15 cellular contexts compared by ENCODE assay signal in genomic region chr2:146821836-146822316, GRCh38.
A peak's percentile ranks its signal among the peaks of the same experiment; 100 is the strongest.
DNase-seq lines count a peak whose midpoint lies in the region; ATAC-seq and TF ChIP-seq lines count a peak whose summit lies in the region.
"Had no signal": no experiment of that assay in that cellular context is flagged by ENCODE, and none has a peak within 500 bp of the region (broad histone marks: within the 10 kb centered on the region; RNA-seq: fewer than 3 reads in every experiment).

No MANE protein-coding gene starts in this region.

- in situ Hi-C loops in SK-MEL-5 (cut with HindIII; ENCODE audit: low pct_unique_long_range_greater_than_20kb, low sequenced_read_pairs) = no loop called here

- H3K4me3 ChIP-seq in fibroblast of mammary gland (ENCODE audit: control insufficient read depth, low read depth, low read length) = no peak overlapping the region
- H3K4me3 ChIP-seq: esophagus squamous epithelium, sigmoid colon, thoracic aorta had no signal

- ATAC-seq in GM21381 (IDR thresholded peaks at IDR 0.05; ENCODE audit: unreplicated experiment) = no peak
- no peak for ATAC-seq in GM19467 (IDR thresholded peaks at IDR 0.05; ENCODE audit: unreplicated experiment)
- ATAC-seq in HG03520 (IDR thresholded peaks at IDR 0.05; ENCODE audit: unreplicated experiment) = no peak
- ATAC-seq: activated CD4-positive, alpha-beta T cell treated with anti-CD3 and anti-CD28 coated beads for 36 hours; naive thymus-derived CD8-positive, alpha-beta T cell had no signal

- DNase-seq in NCI-H2171 treated with DMSO at 0.1 percent for 48 hours (lab: John Stamatoyannopoulos, UW) (peak; percentile 16), NCI-H2171 (lab: John Stamatoyannopoulos, UW) (no peak), SK-MEL-5 (ENCODE audit: low read depth, low spot score) (peak; percentile 30), fibroblast of mammary gland (ENCODE audit: low read depth) (peak; percentile 90), smooth muscle cell of the brain vasculature (ENCODE audit: low read depth, low spot score) (peak; percentile 40)
- DNase-seq: activated CD4-positive, alpha-beta T cell treated with anti-CD3 and anti-CD28 coated beads for 36 hours; DMS79 treated with DMSO at 0.1 percent for 48 hours; esophagus squamous epithelium; naive thymus-derived CD8-positive, alpha-beta T cell; NCI-H510A; sigmoid colon had no signal

- TF ChIP-seq CTCF in fibroblast of mammary gland (conservative IDR thresholded peaks at IDR 0.05; ENCODE audit: control insufficient read depth, insufficient read depth, low read depth, low read length) = peak; percentile 54
